ENCODE assay signal across 13 cellular contexts in the genomic region with DNA sequence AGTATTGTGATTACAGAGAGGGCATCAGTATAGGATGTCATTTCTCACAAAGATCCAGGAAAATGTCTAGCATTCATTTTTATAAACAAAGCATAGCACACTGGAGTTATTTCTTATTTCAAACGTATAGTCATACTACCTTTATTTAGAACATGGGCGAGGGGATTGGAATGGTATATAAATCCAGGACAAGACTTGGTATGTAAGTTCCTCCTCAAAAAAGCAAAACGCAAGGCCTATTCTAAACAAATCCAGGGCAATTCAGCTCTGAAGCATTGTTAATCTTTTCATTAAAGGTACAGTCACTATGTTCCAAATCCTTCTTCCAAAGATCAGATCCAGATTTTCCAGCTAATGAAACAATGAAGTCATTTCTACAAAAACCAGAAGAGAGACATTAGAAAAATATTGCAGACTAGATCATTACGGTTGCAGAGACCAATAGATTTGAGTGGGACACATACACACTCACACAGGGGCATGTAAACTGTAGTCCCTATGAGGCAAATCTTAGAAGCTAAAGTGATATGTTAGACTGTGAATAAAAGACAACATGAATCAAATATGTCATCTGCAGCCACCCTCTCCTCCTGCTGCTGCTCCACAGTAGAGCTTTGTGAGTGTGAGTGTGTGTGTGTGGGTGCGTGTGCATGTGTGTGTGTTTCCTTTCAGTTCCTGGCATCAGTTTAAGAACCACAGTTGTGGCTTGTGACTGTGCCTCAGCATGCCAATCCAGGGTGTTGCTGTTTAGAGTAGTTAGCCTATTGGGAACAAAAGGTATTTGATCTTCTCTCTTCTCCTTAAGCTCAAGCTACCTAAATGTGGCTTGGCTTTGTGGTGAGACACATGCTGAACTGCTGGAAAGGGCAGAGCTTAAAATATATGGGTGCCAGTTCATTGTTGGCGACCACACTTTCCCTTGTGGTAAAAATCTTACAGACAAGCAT.
DNase-seq lines count a peak whose midpoint lies in the region; ATAC-seq, FAIRE-seq and TF ChIP-seq lines count a peak whose summit lies in the region.
"Had no signal": no experiment of that assay in that cellular context is flagged by ENCODE, and none has a peak within 500 bp of the region (broad histone marks: within the 10 kb centered on the region; RNA-seq: fewer than 3 reads in every experiment).

No MANE protein-coding gene starts in this region.

- TF ChIP-seq EP300 in gastroesophageal sphincter (IDR thresholded peaks at IDR 0.05): no peak

- no peak overlapping the region for H3K4me3 ChIP-seq in astrocyte of the cerebellum (ENCODE audit: low read depth, low read length)
- no peak overlapping the region for H3K4me3 ChIP-seq in gastroesophageal sphincter
- H3K4me3 ChIP-seq in smooth muscle cell: no peak overlapping the region
- H3K4me3 ChIP-seq in dorsolateral prefrontal cortex: no peak overlapping the region
- H3K4me3 ChIP-seq: upper lobe of right lung had no signal

- H3K27ac ChIP-seq in gastroesophageal sphincter (peak overlapping the region; percentile 84 to 90 (median 85)), smooth muscle cell (ENCODE audit: low read depth) (no peak overlapping the region), dorsolateral prefrontal cortex (peak overlapping the region in 1 of 59 donors; percentile 15)
- H3K27ac ChIP-seq: upper lobe of right lung had no signal

- H3K36me3 ChIP-seq in gastroesophageal sphincter: no peaks in the 10 kb centered on the region
- H3K36me3 ChIP-seq in smooth muscle cell (ENCODE audit: low read depth): no peaks in the 10 kb centered on the region
- H3K36me3 ChIP-seq: upper lobe of right lung had no signal

- no peak for ATAC-seq in gastroesophageal sphincter
- ATAC-seq in HG02870 (IDR thresholded peaks at IDR 0.05; ENCODE audit: unreplicated experiment): no peak
- ATAC-seq: activated CD8-positive, alpha-beta T cell treated with anti-CD3 and anti-CD28 coated beads, Interleukin-2, amount 10 ng/mL, durations not matched to agents 7 days and 5 days; upper lobe of right lung had no signal

- H3K9me3 ChIP-seq in gastroesophageal sphincter (no peaks in the 10 kb centered on the region), smooth muscle cell (replicated peaks; ENCODE audit: low read depth) (no peaks in the 10 kb centered on the region)
- H3K9me3 ChIP-seq: upper lobe of right lung had no signal

- DNase-seq in H54 (ENCODE audit: insufficient read length, low spot score) (no peak), astrocyte of the cerebellum (ENCODE audit: low read depth) (peak; percentile 72), smooth muscle cell (lab: John Stamatoyannopoulos, UW; ENCODE audit: unreplicated experiment) (no peak), NCI-H187 (lab: John Stamatoyannopoulos, UW) (no peak), NCI-H1048 (lab: John Stamatoyannopoulos, UW) (no peak), dorsolateral prefrontal cortex (no peak)
- DNase-seq: activated CD8-positive, alpha-beta T cell treated with anti-CD3 and anti-CD28 coated beads, Interleukin-2, amount 10 ng/mL, durations not matched to agents 7 days and 5 days; kidney; NCI-H2107; upper lobe of right lung had no signal

- 20 to 26% methylated on average over 4 to 6 of the region's 6 CpGs for WGBS in gastroesophageal sphincter (ENCODE audit: low coverage in 1 of 2), 2 donors
- 80% methylated on average over 6 of the region's 6 CpGs for WGBS in smooth muscle cell (ENCODE audit: low lambda C conversion rate)

- no peak for TF ChIP-seq POLR2A in H54 (IDR thresholded peaks at IDR 0.05; ENCODE audit: low read depth, low read length)
- TF ChIP-seq POLR2A in gastroesophageal sphincter (IDR thresholded peaks at IDR 0.05): no peak

- H2AFZ ChIP-seq in smooth muscle cell (ENCODE audit: low read depth): peak overlapping the region; percentile 3

- peak; percentile 84 for FAIRE-seq in H54 (lab: Jason Lieb, UNC)
- FAIRE-seq: endometrium, kidney had no signal

- no peaks in the 10 kb centered on the region for H3K79me2 ChIP-seq in smooth muscle cell (ENCODE audit: low read depth)

- no peaks in the 10 kb centered on the region for H4K20me1 ChIP-seq in smooth muscle cell (ENCODE audit: low read depth)

- peaks cover 8 to 29% (median 14%) of the 10 kb centered on the region in 3 donors for H3K4me1 ChIP-seq in gastroesophageal sphincter
- peaks cover 5% of the 10 kb centered on the region for H3K4me1 ChIP-seq in smooth muscle cell (ENCODE audit: low read depth)
- H3K4me1 ChIP-seq: upper lobe of right lung had no signal

- no peak overlapping the region for H3K9ac ChIP-seq in smooth muscle cell (ENCODE audit: low read depth)

- H3F3A ChIP-seq in smooth muscle cell (ENCODE audit: low read depth): no peaks in the 10 kb centered on the region

- intact Hi-C loops in dorsolateral prefrontal cortex (cut with DNase I): no loop called here

- no peaks in the 10 kb centered on the region for H3K27me3 ChIP-seq in gastroesophageal sphincter
- H3K27me3 ChIP-seq in smooth muscle cell (ENCODE audit: low read depth): no peaks in the 10 kb centered on the region
- peaks cover 0 to 4% (median 0%) of the 10 kb centered on the region in 45 donors for H3K27me3 ChIP-seq in dorsolateral prefrontal cortex
- H3K27me3 ChIP-seq: upper lobe of right lung had no signal

- H3K4me2 ChIP-seq in smooth muscle cell: no peak overlapping the region

- in situ Hi-C loops in astrocyte of the cerebellum (cut with HindIII; ENCODE audit: low sequenced_read_pairs): no loop called here

- TF ChIP-seq CTCF in astrocyte of the cerebellum (IDR thresholded peaks at IDR 0.05; ENCODE audit: low read depth, low read length, missing control alignments): no peak
- no peak for TF ChIP-seq CTCF in gastroesophageal sphincter (IDR thresholded peaks at IDR 0.05)
- TF ChIP-seq CTCF in smooth muscle cell (IDR thresholded peaks at IDR 0.05; ENCODE audit: borderline replicate concordance, insufficient read depth, poor library complexity, severe bottlenecking): no peak
- TF ChIP-seq CTCF in dorsolateral prefrontal cortex (IDR thresholded peaks at IDR 0.05 in 54 of 56, conservative IDR thresholded peaks at IDR 0.05 in 2 of 56; ENCODE audit: low read depth in 1 of 56, partially characterized antibody in 56 of 56): no peak
